ENCODE assay signal across 30 cellular contexts in genomic region chr6:136769759-136770158, GRCh38.
"Had no signal": no experiment of that assay in that cellular context is flagged by ENCODE, and none has a peak within 500 bp of the region (broad histone marks: within the 10 kb centered on the region; RNA-seq: fewer than 3 reads in every experiment).

No MANE protein-coding gene starts in this region.

- H3K9me3 Mint-ChIP-seq: activated CD4-positive, alpha-beta T cell treated with anti-CD3 and anti-CD28 coated beads, Interleukin-2, amount 10 ng/mL, durations not matched to agents 24 days and 14 days; activated naive CD4-positive, alpha-beta T cell treated with anti-CD3 and anti-CD28 coated beads, Interleukin-2, amount 50 U/mL, for 24 hours; activated T-helper 2 cell treated with anti-CD3 and anti-CD28 coated beads, Interferon-gamma antibody, Interleukin-2, Interleukin-4, amounts not matched to agents 10 μg/mL and 5 μg/mL and 100 μg/mL, durations not matched to agents 14 hours and 24 hours and 36 hours; central memory CD8-positive, alpha-beta T cell had no signal

- H3K27ac ChIP-seq: ascending aorta, cardiac muscle cell had no signal

- H3K9me3 ChIP-seq: ascending aorta had no signal

- H3K4me3 Mint-ChIP-seq: activated CD4-positive, alpha-beta T cell treated with anti-CD3 and anti-CD28 coated beads, Interleukin-2, amount 10 ng/mL, durations not matched to agents 24 days and 14 days; activated CD8-positive, alpha-beta T cell treated with anti-CD3 and anti-CD28 coated beads for 36 hours; activated naive CD4-positive, alpha-beta T cell treated with anti-CD3 and anti-CD28 coated beads, Interleukin-2, amount 50 U/mL, for 24 hours; activated naive CD8-positive, alpha-beta T cell treated with anti-CD3 and anti-CD28 coated beads, Interleukin-2, amount 10 ng/mL, durations not matched to agents 7 days and 5 days; activated T-cell treated with anti-CD3 and anti-CD28 coated beads, Interleukin-2, amount 50 U/mL, for 72 hours; central memory CD8-positive, alpha-beta T cell had no signal

- DNase-seq: activated CD4-positive, alpha-beta T cell treated with anti-CD3 and anti-CD28 coated beads, Interleukin-2, amount 10 ng/mL, durations not matched to agents 24 days and 14 days; activated CD4-positive, alpha-beta T cell treated with anti-CD3 and anti-CD28 coated beads, Interleukin-2, amount 50 U/mL, for 4 hours; activated CD8-positive, alpha-beta T cell treated with anti-CD3 and anti-CD28 coated beads for 36 hours; activated gamma-delta T cell; activated naive CD4-positive, alpha-beta T cell treated with Interleukin-2 at 50 U/mL for 16 hours; activated naive CD8-positive, alpha-beta T cell treated with anti-CD3 and anti-CD28 coated beads, Interleukin-2, amount 10 ng/mL, durations not matched to agents 7 days and 5 days; activated T-cell treated with anti-CD3 and anti-CD28 coated beads, Interleukin-2, amount 50 U/mL, for 1 hour; activated T-cell treated with anti-CD3 and anti-CD28 coated beads, Interleukin-2, amount 50 U/mL, for 72 hours; amygdala; NCI-H1092 treated with DMSO at 0.1 percent for 48 hours; NCI-H1417; NCI-H146; NCI-H187; NCI-H2029 treated with DMSO at 0.1 percent for 48 hours; NCI-H2107; NCI-H2171; NCI-H446; NCI-H524; NCI-H69; RPMI8226; SIG-M5; SW 1271; T-helper 1 cell; T1000 had no signal

- H3K4me3 ChIP-seq: ascending aorta, cardiac muscle cell had no signal

- H3K27me3 ChIP-seq: ascending aorta, cardiac muscle cell had no signal

- H3K27me3 Mint-ChIP-seq: activated CD4-positive, alpha-beta T cell treated with anti-CD3 and anti-CD28 coated beads, Interleukin-2, amount 10 ng/mL, durations not matched to agents 24 days and 14 days; activated CD8-positive, alpha-beta T cell treated with anti-CD3 and anti-CD28 coated beads for 36 hours; activated naive CD4-positive, alpha-beta T cell treated with anti-CD3 and anti-CD28 coated beads, Interleukin-2, amount 50 U/mL, for 24 hours; activated naive CD8-positive, alpha-beta T cell treated with anti-CD3 and anti-CD28 coated beads, Interleukin-2, amount 10 ng/mL, durations not matched to agents 7 days and 5 days; central memory CD8-positive, alpha-beta T cell had no signal

- ATAC-seq: activated CD8-positive, alpha-beta T cell treated with anti-CD3 and anti-CD28 coated beads for 36 hours; activated T-cell treated with anti-CD3 and anti-CD28 coated beads, Interleukin-2, amount 50 U/mL, for 72 hours; Panc1 had no signal

- H3K27ac Mint-ChIP-seq: activated CD4-positive, alpha-beta T cell treated with anti-CD3 and anti-CD28 coated beads, Interleukin-2, amount 10 ng/mL, durations not matched to agents 24 days and 14 days; activated naive CD4-positive, alpha-beta T cell treated with anti-CD3 and anti-CD28 coated beads, Interleukin-2, amount 50 U/mL, for 24 hours; activated naive CD8-positive, alpha-beta T cell treated with anti-CD3 and anti-CD28 coated beads, Interleukin-2, amount 10 ng/mL, durations not matched to agents 7 days and 5 days; activated T-cell treated with anti-CD3 and anti-CD28 coated beads, Interleukin-2, amount 50 U/mL, for 72 hours; activated T-helper 2 cell treated with anti-CD3 and anti-CD28 coated beads, Interferon-gamma antibody, Interleukin-2, Interleukin-4, amounts not matched to agents 10 μg/mL and 5 μg/mL and 100 μg/mL, durations not matched to agents 14 hours and 24 hours and 36 hours had no signal
